ENCODE assay signal across 15 cellular contexts in genomic region chr5:10149911-10150310, GRCh38.
DNase-seq lines count a peak whose midpoint lies in the region; ATAC-seq, FAIRE-seq and TF ChIP-seq lines count a peak whose summit lies in the region.
"Had no signal": no experiment of that assay in that cellular context is flagged by ENCODE, and none has a peak within 500 bp of the region (broad histone marks: within the 10 kb centered on the region; RNA-seq: fewer than 3 reads in every experiment).

No MANE protein-coding gene starts in this region.

- H4K20me1 ChIP-seq in K562 (replicated peaks; ENCODE audit: control insufficient read depth, insufficient read depth, low read length), result no peaks in the 10 kb centered on the region
- H4K20me1 ChIP-seq: BLaER1 treated with 17β-estradiol and CSF1 and Interleukin-3, amounts not matched to agents 10 nM and 100 nM had no signal

- H3K23ac ChIP-seq in neuronal stem cell (ENCODE audit: low read depth, low read length, poor library complexity), result no peak overlapping the region

- peak overlapping the region; percentile 7; the same call in 1 of the 2 replicates for H3K4me2 ChIP-seq in K562 (ENCODE audit: insufficient read depth, low read length)
- H3K4me2 ChIP-seq in neuronal stem cell (ENCODE audit: insufficient read depth, low read length, poor library complexity, severe bottlenecking), result no peak overlapping the region
- H3K4me2 ChIP-seq: BLaER1 treated with 17β-estradiol and CSF1 and Interleukin-3, amounts not matched to agents 10 nM and 100 nM had no signal

- H3K9me1 ChIP-seq in K562 (ENCODE audit: control insufficient read depth, insufficient read depth, low read length), result no peaks in the 10 kb centered on the region

- no TSS peak for BruUV-seq in K562 (replicated peaks; lab: Mats Ljungman, UMichigan)

- DNase-seq in NCI-H510A (lab: John Stamatoyannopoulos, UW), result peak; percentile 37
- DNase-seq in NCI-H82 (lab: John Stamatoyannopoulos, UW), result peak; percentile 46
- peak in 1 of 4 experiments; percentile 24 for DNase-seq in K562 (ENCODE audit: extremely low read depth in 1 of 4, low spot score in 3 of 4)
- no peak for DNase-seq in neuronal stem cell (ENCODE audit: low spot score)
- DNase-seq in activated T-cell treated with anti-CD3 and anti-CD28 coated beads for 4 hours, result no peak
- DNase-seq in esophagus muscularis mucosa (ENCODE audit: extremely low spot score), result no peak
- DNase-seq: Calu3; CD8-positive, alpha-beta T cell; HCEC 1CT; IMR-90 had no signal

- CTCF ChIA-PET in K562 (lab: Yijun Ruan, JAX; ENCODE audit: low intra/inter-chr PET ratio), result interaction anchor here (0.7 kb wide), 2 partner anchors 102 to 112 kb away, joined by 3 to 9 read pairs; no protein-coding TSS in a partner anchor

- POLR2A ChIA-PET in K562 (lab: Yijun Ruan, JAX), result interaction anchor here (1.0 to 1.5 kb wide), 3 partner anchors 11 to 16 kb away, joined by 3 read pairs; no protein-coding TSS in a partner anchor

- H3K36me3 ChIP-seq in K562 (ENCODE audit: control insufficient read depth, insufficient read depth, low read length) (no peaks in the 10 kb centered on the region), neuronal stem cell (replicated peaks in 1 of 2; ENCODE audit: control insufficient read depth in 2 of 2, insufficient read depth in 2 of 2, low read length in 2 of 2) (no peaks in the 10 kb centered on the region), esophagus muscularis mucosa (no peaks in the 10 kb centered on the region)
- H3K36me3 ChIP-seq: BLaER1 treated with 17β-estradiol and CSF1 and Interleukin-3, amounts not matched to agents 10 nM and 100 nM had no signal

- FAIRE-seq in K562 (lab: Jason Lieb, UNC), result no peak
- FAIRE-seq: GM12878, H54, HTR-8/SVneo had no signal

- H2AFZ ChIP-seq in K562 (ENCODE audit: low read depth, low read length), result no peak overlapping the region; the same call in 1 of the 2 replicates
- H2AFZ ChIP-seq in neuronal stem cell (ENCODE audit: low read length), result peak overlapping the region; percentile 14

- H3K18ac ChIP-seq in neuronal stem cell (ENCODE audit: low read length), result no peak overlapping the region

- no peaks in the 10 kb centered on the region for H3K9me3 ChIP-seq in K562 (replicated peaks; ENCODE audit: control insufficient read depth, insufficient read depth, low read depth, low read length)
- H3K9me3 ChIP-seq in neuronal stem cell (replicated peaks in 1 of 2; ENCODE audit: control insufficient read depth in 2 of 2, insufficient read depth in 1 of 2, low read depth in 1 of 2, low read length in 2 of 2), result peaks cover 0 to 2% of the 10 kb centered on the region in 2 donors
- H3K9me3 ChIP-seq in esophagus muscularis mucosa, result no peaks in the 10 kb centered on the region
- H3K9me3 ChIP-seq: BLaER1 treated with 17β-estradiol and CSF1 and Interleukin-3, amounts not matched to agents 10 nM and 100 nM had no signal

- no peak overlapping the region for H4K91ac ChIP-seq in neuronal stem cell (ENCODE audit: low read depth, low read length, poor library complexity)

- TF ChIP-seq RAD21 in K562 (CRISPR knock-in tag; conservative IDR thresholded peaks at IDR 0.05 in 1 of 2, IDR thresholded peaks at IDR 0.05 in 1 of 2), result no peak

- WGBS in K562 (ENCODE audit: insufficient coverage, low coverage, missing lambda C conversion rate), result 4% methylated on average over 12 of the region's 12 CpGs
- WGBS in neuronal stem cell (ENCODE audit: extremely low coverage in 2 of 2, insufficient read length in 2 of 2, insufficient replicate concordance in 1 of 2), 2 donors, result no CpG with 5 or more reads among the region's 12 CpGs
- 87% methylated on average over 12 of the region's 12 CpGs for WGBS in esophagus muscularis mucosa

- H3K79me1 ChIP-seq in neuronal stem cell (ENCODE audit: low read depth, low read length), result no peaks in the 10 kb centered on the region

- H3K14ac ChIP-seq in neuronal stem cell (ENCODE audit: low read length), result no peak overlapping the region

- no peak overlapping the region for H2BK15ac ChIP-seq in neuronal stem cell (ENCODE audit: low read length)

- TF ChIP-seq EP300 in K562 (IDR thresholded peaks at IDR 0.05; ENCODE audit: low read length) (no peak), esophagus muscularis mucosa (IDR thresholded peaks at IDR 0.05) (no peak)

- no peak overlapping the region for H2BK5ac ChIP-seq in neuronal stem cell (ENCODE audit: low read length)

- H2BK12ac ChIP-seq in neuronal stem cell (ENCODE audit: low read length), result no peak overlapping the region

- H3K4me3 ChIP-seq in K562 (no peak overlapping the region), neuronal stem cell (ENCODE audit: low read length in 2 of 2) (no peak overlapping the region), esophagus muscularis mucosa (no peak overlapping the region)
- H3K4me3 ChIP-seq: BLaER1 treated with 17β-estradiol and CSF1 and Interleukin-3, amounts not matched to agents 10 nM and 100 nM; GM12878 had no signal

- in situ Hi-C loops in K562 (cut with MboI), result no loop called here

- no peak overlapping the region for H2AK5ac ChIP-seq in neuronal stem cell (ENCODE audit: low read depth, low read length)

- H3K4me1 ChIP-seq in K562 (replicated peaks in 1 of 2; ENCODE audit: control insufficient read depth in 2 of 2, insufficient read depth in 2 of 2, low read length in 2 of 2) (no peaks in the 10 kb centered on the region), neuronal stem cell (ENCODE audit: control insufficient read depth in 2 of 2, insufficient read depth in 1 of 2, low read depth in 1 of 2, low read length in 2 of 2) (no peaks in the 10 kb centered on the region), esophagus muscularis mucosa (no peaks in the 10 kb centered on the region)
- H3K4me1 ChIP-seq: BLaER1 treated with 17β-estradiol and CSF1 and Interleukin-3, amounts not matched to agents 10 nM and 100 nM had no signal

- H3K27me3 ChIP-seq in K562 (ENCODE audit: control insufficient read depth in 2 of 2, insufficient read depth in 2 of 2, low read length in 2 of 2) (peaks cover 26 to 31% of the 10 kb centered on the region in 2 experiments), neuronal stem cell (ENCODE audit: control insufficient read depth in 3 of 3, insufficient read depth in 3 of 3, low read depth in 1 of 3, low read length in 3 of 3) (no peaks in the 10 kb centered on the region), esophagus muscularis mucosa (peaks cover 0 to 10% (median 0%) of the 10 kb centered on the region in 4 donors)
- H3K27me3 ChIP-seq: BLaER1 treated with 17β-estradiol and CSF1 and Interleukin-3, amounts not matched to agents 10 nM and 100 nM had no signal

- H3K4ac ChIP-seq in neuronal stem cell (ENCODE audit: low read length), result no peak overlapping the region

- intact Hi-C loops in K562 (cut with micrococcal nuclease) (no loop called here), esophagus muscularis mucosa (cut with DNase I) (no loop called here)

- H3K79me2 ChIP-seq in K562 (ENCODE audit: control insufficient read depth, insufficient read depth, low read length), result no peaks in the 10 kb centered on the region

- H3K27ac ChIP-seq in K562 (ENCODE audit: extremely low read depth, low read depth, low read length) (no peak overlapping the region), neuronal stem cell (replicated peaks; ENCODE audit: low read length) (no peak overlapping the region), esophagus muscularis mucosa (replicated peaks in 1 of 4) (no peak overlapping the region)
- H3K27ac ChIP-seq: BLaER1 treated with 17β-estradiol and CSF1 and Interleukin-3, amounts not matched to agents 10 nM and 100 nM had no signal

- ATAC-seq in K562 (peak; percentile 73), GM21717 (IDR thresholded peaks at IDR 0.05; ENCODE audit: unreplicated experiment) (no peak)
- ATAC-seq: CD8-positive, alpha-beta T cell; GM12878 had no signal

- no peak overlapping the region for H4K8ac ChIP-seq in neuronal stem cell (ENCODE audit: low read depth, low read length)

- no peak for TF ChIP-seq CTCF in K562 (IDR thresholded peaks at IDR 0.05 in 2 of 3, conservative IDR thresholded peaks at IDR 0.05 in 1 of 3; ENCODE audit: insufficient read depth in 2 of 3, low read depth in 1 of 3, low read length in 3 of 3)
- TF ChIP-seq CTCF in esophagus muscularis mucosa (IDR thresholded peaks at IDR 0.05), result no peak

- TF ChIP-seq POLR2A in K562 (conservative IDR thresholded peaks at IDR 0.05) (no peak), esophagus muscularis mucosa (IDR thresholded peaks at IDR 0.05; ENCODE audit: low read depth) (no peak)

- no peak overlapping the region for H2BK120ac ChIP-seq in neuronal stem cell (ENCODE audit: low read depth, low read length)

- H3K9ac ChIP-seq in K562 (ENCODE audit: insufficient read depth in 1 of 2, low read depth in 2 of 2, low read length in 2 of 2) (no peak overlapping the region), neuronal stem cell (ENCODE audit: low read depth, low read length, poor library complexity) (no peak overlapping the region)
- H3K9ac ChIP-seq: BLaER1 treated with 17β-estradiol and CSF1 and Interleukin-3, amounts not matched to agents 10 nM and 100 nM had no signal

TF ChIP-seq in K562, 482 proteins besides CTCF, POLR2A, EP300 and RAD21:
- TF ChIP-seq ZNF57 (CRISPR knock-in tag; IDR thresholded peaks at IDR 0.05), result no peak
- TF ChIP-seq ZNF436 (CRISPR knock-in tag; IDR thresholded peaks at IDR 0.05), result no peak
- TF ChIP-seq FOXM1 (IDR thresholded peaks at IDR 0.05; ENCODE audit: low read depth), result no peak
- TF ChIP-seq FOXM1 (CRISPR knock-in tag; IDR thresholded peaks at IDR 0.05; ENCODE audit: low read depth), result no peak
- TF ChIP-seq ZNF75A (CRISPR knock-in tag; IDR thresholded peaks at IDR 0.05), result no peak
- no peak for TF ChIP-seq SIN3B (IDR thresholded peaks at IDR 0.05; ENCODE audit: low read depth)
- no peak for TF ChIP-seq ZNF212 (CRISPR knock-in tag; IDR thresholded peaks at IDR 0.05)
TF ChIP-seq in K562: peak in this region for 0.

Comparison
In these comparisons a context has a peak if more than half of its experiments do, and no peak if none do; other contexts are left out.
1. DNase-seq: peak in NCI-H510A (single experiment) and NCI-H82 (single experiment); none in neuronal stem cell (single experiment), activated T-cell treated with anti-CD3 and anti-CD28 coated beads for 4 hours (single experiment) and esophagus muscularis mucosa (single experiment).